Comparison of ENCODE assay signal across 1 cellular context in the genomic region with DNA sequence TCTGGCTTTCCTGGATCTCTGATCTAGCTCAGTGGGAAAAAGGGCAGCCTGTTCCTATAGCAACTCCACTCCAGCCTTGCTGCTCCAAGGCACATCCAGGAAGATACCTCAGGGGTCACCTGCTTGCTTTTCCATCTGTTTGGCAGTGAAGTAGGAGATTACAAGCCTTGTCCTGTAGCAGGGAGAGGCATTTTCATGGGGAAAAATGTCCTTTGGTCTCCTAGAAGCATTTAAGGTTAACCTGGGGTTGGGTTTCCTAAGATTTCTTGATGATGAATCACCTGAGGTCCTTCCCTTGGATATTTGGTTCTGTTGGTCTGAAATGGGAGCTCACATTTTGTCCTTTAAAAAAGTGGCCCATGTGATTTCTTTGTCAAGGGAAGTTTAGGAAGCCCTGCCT.
TF ChIP-seq lines count a peak whose summit lies in the region.

No MANE protein-coding gene starts in this region.

TF ChIP-seq in GM23338, 12 proteins besides CTCF, POLR2A, EP300 and RAD21 (continued from another document):
- TF ChIP-seq, protein P1, sequence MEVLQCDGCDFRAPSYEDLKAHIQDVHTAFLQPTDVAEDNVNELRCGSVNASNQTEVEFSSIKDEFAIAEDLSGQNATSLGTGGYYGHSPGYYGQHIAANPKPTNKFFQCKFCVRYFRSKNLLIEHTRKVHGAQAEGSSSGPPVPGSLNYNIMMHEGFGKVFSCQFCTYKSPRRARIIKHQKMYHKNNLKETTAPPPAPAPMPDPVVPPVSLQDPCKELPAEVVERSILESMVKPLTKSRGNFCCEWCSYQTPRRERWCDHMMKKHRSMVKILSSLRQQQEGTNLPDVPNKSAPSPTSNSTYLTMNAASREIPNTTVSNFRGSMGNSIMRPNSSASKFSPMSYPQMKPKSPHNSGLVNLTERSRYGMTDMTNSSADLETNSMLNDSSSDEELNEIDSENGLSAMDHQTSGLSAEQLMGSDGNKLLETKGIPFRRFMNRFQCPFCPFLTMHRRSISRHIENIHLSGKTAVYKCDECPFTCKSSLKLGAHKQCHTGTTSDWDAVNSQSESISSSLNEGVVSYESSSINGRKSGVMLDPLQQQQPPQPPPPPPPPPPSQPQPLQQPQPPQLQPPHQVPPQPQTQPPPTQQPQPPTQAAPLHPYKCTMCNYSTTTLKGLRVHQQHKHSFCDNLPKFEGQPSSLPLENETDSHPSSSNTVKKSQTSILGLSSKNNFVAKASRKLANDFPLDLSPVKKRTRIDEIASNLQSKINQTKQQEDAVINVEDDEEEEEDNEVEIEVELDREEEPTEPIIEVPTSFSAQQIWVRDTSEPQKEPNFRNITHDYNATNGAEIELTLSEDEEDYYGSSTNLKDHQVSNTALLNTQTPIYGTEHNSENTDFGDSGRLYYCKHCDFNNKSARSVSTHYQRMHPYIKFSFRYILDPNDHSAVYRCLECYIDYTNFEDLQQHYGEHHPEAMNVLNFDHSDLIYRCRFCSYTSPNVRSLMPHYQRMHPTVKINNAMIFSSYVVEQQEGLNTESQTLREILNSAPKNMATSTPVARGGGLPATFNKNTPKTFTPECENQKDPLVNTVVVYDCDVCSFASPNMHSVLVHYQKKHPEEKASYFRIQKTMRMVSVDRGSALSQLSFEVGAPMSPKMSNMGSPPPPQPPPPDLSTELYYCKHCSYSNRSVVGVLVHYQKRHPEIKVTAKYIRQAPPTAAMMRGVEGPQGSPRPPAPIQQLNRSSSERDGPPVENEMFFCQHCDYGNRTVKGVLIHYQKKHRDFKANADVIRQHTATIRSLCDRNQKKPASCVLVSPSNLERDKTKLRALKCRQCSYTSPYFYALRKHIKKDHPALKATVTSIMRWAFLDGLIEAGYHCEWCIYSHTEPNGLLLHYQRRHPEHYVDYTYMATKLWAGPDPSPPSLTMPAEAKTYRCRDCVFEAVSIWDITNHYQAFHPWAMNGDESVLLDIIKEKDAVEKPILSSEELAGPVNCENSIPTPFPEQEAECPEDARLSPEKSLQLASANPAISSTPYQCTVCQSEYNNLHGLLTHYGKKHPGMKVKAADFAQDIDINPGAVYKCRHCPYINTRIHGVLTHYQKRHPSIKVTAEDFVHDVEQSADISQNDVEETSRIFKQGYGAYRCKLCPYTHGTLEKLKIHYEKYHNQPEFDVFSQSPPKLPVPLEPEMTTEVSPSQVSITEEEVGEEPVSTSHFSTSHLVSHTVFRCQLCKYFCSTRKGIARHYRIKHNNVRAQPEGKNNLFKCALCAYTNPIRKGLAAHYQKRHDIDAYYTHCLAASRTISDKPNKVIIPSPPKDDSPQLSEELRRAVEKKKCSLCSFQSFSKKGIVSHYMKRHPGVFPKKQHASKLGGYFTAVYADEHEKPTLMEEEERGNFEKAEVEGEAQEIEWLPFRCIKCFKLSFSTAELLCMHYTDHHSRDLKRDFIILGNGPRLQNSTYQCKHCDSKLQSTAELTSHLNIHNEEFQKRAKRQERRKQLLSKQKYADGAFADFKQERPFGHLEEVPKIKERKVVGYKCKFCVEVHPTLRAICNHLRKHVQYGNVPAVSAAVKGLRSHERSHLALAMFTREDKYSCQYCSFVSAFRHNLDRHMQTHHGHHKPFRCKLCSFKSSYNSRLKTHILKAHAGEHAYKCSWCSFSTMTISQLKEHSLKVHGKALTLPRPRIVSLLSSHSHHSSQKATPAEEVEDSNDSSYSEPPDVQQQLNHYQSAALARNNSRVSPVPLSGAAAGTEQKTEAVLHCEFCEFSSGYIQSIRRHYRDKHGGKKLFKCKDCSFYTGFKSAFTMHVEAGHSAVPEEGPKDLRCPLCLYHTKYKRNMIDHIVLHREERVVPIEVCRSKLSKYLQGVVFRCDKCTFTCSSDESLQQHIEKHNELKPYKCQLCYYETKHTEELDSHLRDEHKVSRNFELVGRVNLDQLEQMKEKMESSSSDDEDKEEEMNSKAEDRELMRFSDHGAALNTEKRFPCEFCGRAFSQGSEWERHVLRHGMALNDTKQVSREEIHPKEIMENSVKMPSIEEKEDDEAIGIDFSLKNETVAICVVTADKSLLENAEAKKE (CRISPR knock-in tag; IDR thresholded peaks at IDR 0.05) = no peak
